ENCODE assay signal across 8 cellular contexts in the genomic region with DNA sequence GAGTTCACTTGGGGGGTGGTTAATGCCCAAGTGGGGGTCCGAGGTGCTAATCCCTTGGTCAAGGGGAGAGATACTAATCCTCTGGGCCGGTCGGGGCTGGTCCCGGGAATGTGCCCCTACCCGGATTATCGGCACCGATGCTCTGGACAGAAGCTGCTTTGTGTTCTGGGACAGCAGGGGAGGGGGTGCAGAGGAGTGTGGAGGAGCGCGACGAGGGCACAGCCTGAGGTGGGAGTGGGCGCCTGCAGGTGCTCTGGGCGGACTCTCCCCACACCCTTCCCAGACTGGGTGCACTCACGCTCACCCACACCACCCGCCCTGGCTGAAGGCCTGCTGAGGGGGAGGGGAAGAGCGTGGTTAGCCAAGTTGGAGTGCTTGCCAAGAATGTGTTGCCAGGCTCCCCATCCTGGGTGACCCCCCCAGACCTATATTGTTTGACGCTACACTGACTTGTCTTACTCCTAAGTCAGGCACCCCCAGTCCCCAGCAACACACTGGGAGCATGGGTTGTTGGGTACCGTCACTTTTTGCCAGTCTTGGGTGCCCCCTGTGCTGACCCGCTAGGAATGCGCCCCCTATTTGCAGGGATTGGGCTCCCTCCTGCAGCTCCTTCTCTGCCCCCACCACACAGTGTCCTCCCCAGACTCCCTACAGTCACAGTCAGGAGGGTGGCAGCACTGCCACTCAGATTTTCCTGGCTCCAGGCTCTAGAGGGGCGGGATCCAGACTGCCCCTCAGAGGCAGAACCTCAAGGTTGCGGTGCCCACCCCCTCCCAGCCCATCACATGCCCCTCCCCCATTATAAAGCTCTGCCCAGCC. TPM values are rescaled to one million over a fixed set of nuclear protein-coding genes. Genes with fewer than 3 reads are reported as not detected.
A peak's percentile ranks its signal among the peaks of the same experiment; 100 is the strongest.
DNase-seq lines count a peak whose midpoint lies in the region; ATAC-seq and TF ChIP-seq lines count a peak whose summit lies in the region.

No MANE protein-coding gene starts in this region.

- peak overlapping the region; percentile 81 for H3K9ac ChIP-seq in NT2/D1 (ENCODE audit: insufficient read length, low read depth)

- no peaks in the 10 kb centered on the region for H3K9me3 ChIP-seq in NT2/D1 (ENCODE audit: insufficient read depth, low read length)
- H3K9me3 ChIP-seq in lung (ENCODE audit: control insufficient read depth in 2 of 2, insufficient read depth in 1 of 2, low read length in 1 of 2) = no peaks in the 10 kb centered on the region
- H3K9me3 ChIP-seq in thyroid gland = no peaks in the 10 kb centered on the region

- H3K36me3 ChIP-seq in NT2/D1 (ENCODE audit: insufficient read depth, insufficient read length, low read length) (peaks cover 18% of the 10 kb centered on the region), lung (ENCODE audit: control insufficient read depth in 2 of 2, insufficient read depth in 2 of 2, low read length in 2 of 2) (peaks cover 0 to 15% of the 10 kb centered on the region in 2 donors), thyroid gland (peaks cover 14% of the 10 kb centered on the region in 2 donors)

- intact Hi-C loops in thyroid gland (cut with DNase I) = no loop called here

- TF ChIP-seq CTCF in cardiac fibroblast (IDR thresholded peaks at IDR 0.05; ENCODE audit: low read depth, low read length) (no peak), lung (IDR thresholded peaks at IDR 0.05; ENCODE audit: control extremely low read depth, extremely low read depth) (no peak), thyroid gland (IDR thresholded peaks at IDR 0.05) (no peak)

- ATAC-seq in lung (ENCODE audit: insufficient read depth, low FRiP score) = no peak

- H3K4me3 ChIP-seq in NT2/D1 (ENCODE audit: insufficient read length, low read depth) (peak overlapping the region; percentile 74), cardiac fibroblast (replicated peaks in 1 of 2; ENCODE audit: low read depth in 2 of 2, low read length in 2 of 2) (peak overlapping the region; percentile 69 to 80), lung (peak overlapping the region; percentile 63), thyroid gland (replicated peaks in 1 of 3) (peak overlapping the region; percentile 58 to 89 (median 78))

- H3K4me1 ChIP-seq in NT2/D1 (ENCODE audit: insufficient read depth, insufficient read length) (peaks cover 12% of the 10 kb centered on the region), lung (ENCODE audit: control insufficient read depth in 2 of 2, insufficient read depth in 2 of 2, low read length in 2 of 2) (peaks cover 12 to 26% of the 10 kb centered on the region in 2 donors), thyroid gland (peaks cover 35 to 46% of the 10 kb centered on the region in 2 donors)

- WGBS in lung, 2 donors = 14 to 22% methylated on average over 21 of the region's 21 CpGs
- WGBS in thyroid gland, 2 donors = 12 to 13% methylated on average over 10 to 20 of the region's 21 CpGs

- peak overlapping the region; percentile 37 to 96 for H3K27ac ChIP-seq in lung (ENCODE audit: low read depth in 1 of 2, low read length in 1 of 2)
- peak overlapping the region; percentile 58 to 98 (median 88) for H3K27ac ChIP-seq in thyroid gland

- DNase-seq in activated CD4-positive, alpha-beta T cell treated with anti-CD3 and anti-CD28 coated beads for 48 hours = peak; percentile 29
- DNase-seq in activated CD4-positive, alpha-beta T cell treated with anti-CD3 and anti-CD28 coated beads for 1 hour = no peak
- DNase-seq in NT2/D1 (ENCODE audit: low read depth, low spot score) (no peak), cardiac fibroblast (ENCODE audit: low read depth in 2 of 2) (peak; percentile 55 to 63), lung (ENCODE audit: low spot score) (no peak), thyroid gland (peak; percentile 69 to 75), GM19238 (ENCODE audit: insufficient read length, low spot score) (no peak)
- no peak for DNase-seq in stimulated activated CD4-positive, alpha-beta T cell treated with anti-CD3 and anti-CD28 coated beads, Interleukin-2, amount 100 ng/mL, for 48 hours

- TF ChIP-seq POLR2A in thyroid gland (IDR thresholded peaks at IDR 0.05) = no peak

- H3K27me3 ChIP-seq in NT2/D1 (ENCODE audit: insufficient read depth, insufficient read length) (peaks cover 8% of the 10 kb centered on the region), lung (ENCODE audit: control insufficient read depth, insufficient read depth) (no peaks in the 10 kb centered on the region), thyroid gland (no peaks in the 10 kb centered on the region)

RNA-seq across cellular contexts. Expression of gene SLC4A2, which starts 1.2 kb away (rescaled TPM):
- total RNA-seq in lung = 100 to 1,000 TPM in 1 of 2 donors, 10 to 100 TPM in 1; 66.3 to 173 TPM
- 100 to 1,000 TPM in 1 of 2 donors, 10 to 100 TPM in 1; 96.7 to 144 TPM for polyA plus RNA-seq in lung
- 100 to 1,000 TPM in 1 of 4 donors, 10 to 100 TPM in 3; 48.5 to 109 (median 69.0) TPM for total RNA-seq in thyroid gland

RNA-seq across cellular contexts. Expression of gene CDK5, which starts 2.9 kb away (rescaled TPM):
- total RNA-seq in lung (10 to 100 TPM in 1 of 2 donors, 1 to 10 TPM in 1; 6.8 to 17.3 TPM), thyroid gland (10 to 100 TPM in 2 of 4 donors, 1 to 10 TPM in 2; 5.3 to 17.4 (median 9.6) TPM)
- 10 to 100 TPM in 1 of 2 donors, 1 to 10 TPM in 1; 6.9 to 11.5 TPM for polyA plus RNA-seq in lung

RNA-seq across cellular contexts. Expression of gene ASIC3, which starts 12.3 kb away (rescaled TPM):
- 1 to 10 TPM in 1 of 2 donors, under 1 TPM in 1; 0.37 to 3.9 TPM for total RNA-seq in lung
- 1 to 10 TPM; 1.6 to 3.2 TPM for polyA plus RNA-seq in lung
- total RNA-seq in thyroid gland = 1 to 10 TPM in 3 of 4 donors, not detected in 1; 1.2 to 2.6 (median 1.5) TPM

RNA-seq across cellular contexts. Expression of gene FASTK, which starts 20.0 kb away (rescaled TPM):
- 10 to 100 TPM; 28.9 to 99.8 TPM for total RNA-seq in lung
- polyA plus RNA-seq in lung = 100 to 1,000 TPM in 1 of 2 donors, 10 to 100 TPM in 1; 80.0 to 108 TPM
- total RNA-seq in thyroid gland = 100 to 1,000 TPM in 1 of 4 donors, 10 to 100 TPM in 3; 71.8 to 114 (median 78.8) TPM

RNA-seq across cellular contexts. Expression of gene TMUB1, which starts 22.7 kb away (rescaled TPM):
- 10 to 100 TPM; 32.8 to 49.6 TPM for total RNA-seq in lung
- 100 to 1,000 TPM in 1 of 2 donors, 10 to 100 TPM in 1; 43.5 to 104 TPM for polyA plus RNA-seq in lung
- 10 to 100 TPM; 33.7 to 78.7 (median 44.2) TPM for total RNA-seq in thyroid gland

Comparison
In these comparisons a context has a peak if more than half of its experiments do, and no peak if none do; other contexts are left out.
1. DNase-seq: peak in activated CD4-positive, alpha-beta T cell treated with anti-CD3 and anti-CD28 coated beads for 48 hours (single experiment), cardiac fibroblast (2 of 2) and thyroid gland (2 of 2); none in activated CD4-positive, alpha-beta T cell treated with anti-CD3 and anti-CD28 coated beads for 1 hour (single experiment), NT2/D1 (single experiment), lung (single experiment), GM19238 (single experiment) and stimulated activated CD4-positive, alpha-beta T cell treated with anti-CD3 and anti-CD28 coated beads, Interleukin-2, amount 100 ng/mL, for 48 hours (0 of 2).
2. Peak in every context shown above with its lines, with median percentiles within 50 percentile points of each other: H3K4me3 ChIP-seq.